Comparison of ENCODE assay signal across 1 cellular context in genomic region chr4:74056114-74056857, GRCh38.
TF ChIP-seq lines count a peak whose summit lies in the region.

No MANE protein-coding gene starts in this region.

TF ChIP-seq in K562, 482 proteins besides CTCF, POLR2A, EP300 and RAD21 (continued from another document and continues in another):
- TF ChIP-seq MGA (IDR thresholded peaks at IDR 0.05) (peak; percentile 29; the same call in 1 of the 2 replicates), SREBF2 (CRISPR knock-in tag; IDR thresholded peaks at IDR 0.05) (no peak), ZSCAN32 (CRISPR knock-in tag; IDR thresholded peaks at IDR 0.05) (no peak), XRCC5 (IDR thresholded peaks at IDR 0.05; ENCODE audit: low read depth, low read length) (no peak), GABPA (tag; conservative IDR thresholded peaks at IDR 0.05; ENCODE audit: low read depth) (peak; percentile 71; the same call in 1 of the 2 replicates), GTF2B (IDR thresholded peaks at IDR 0.05; ENCODE audit: extremely low read depth, insufficient read length) (no peak), ILF3 (IDR thresholded peaks at IDR 0.05; ENCODE audit: borderline replicate concordance) (no peak), SIRT6 (IDR thresholded peaks at IDR 0.05; ENCODE audit: low read depth, low read length) (no peak), HBP1 (CRISPR knock-in tag; IDR thresholded peaks at IDR 0.05) (no peak), KAT8 (IDR thresholded peaks at IDR 0.05; ENCODE audit: low read depth) (no peak), ZNF395 (CRISPR knock-in tag; IDR thresholded peaks at IDR 0.05) (peak; percentile 95), GMEB1 (CRISPR knock-in tag; IDR thresholded peaks at IDR 0.05) (no peak), ZNF311 (CRISPR knock-in tag; IDR thresholded peaks at IDR 0.05) (peak; percentile 5; the same call in 1 of the 2 replicates), FOXJ2 (tag; IDR thresholded peaks at IDR 0.05) (no peak; the same call in 1 of the 2 replicates), NFE2 (IDR thresholded peaks at IDR 0.05; ENCODE audit: low read depth) (peak; percentile 86), PHF21A (IDR thresholded peaks at IDR 0.05; ENCODE audit: borderline replicate concordance, low read depth) (no peak), YY1 (IDR thresholded peaks at IDR 0.05; ENCODE audit: borderline replicate concordance in 1 of 3, control insufficient read depth in 1 of 3, extremely low read depth in 1 of 3, insufficient read depth in 3 of 3, insufficient read length in 1 of 3, insufficient replicate concordance in 2 of 3, low read depth in 1 of 3, low read length in 2 of 3) (peak in 1 of 3 experiments; percentile 8), SMARCA5 (IDR thresholded peaks at IDR 0.05) (no peak), MNT (conservative IDR thresholded peaks at IDR 0.05) (peak in 1 of 2 experiments; percentile 50; a peak in 2 of 4 replicates), TCF3 (CRISPR knock-in tag; IDR thresholded peaks at IDR 0.05) (peak; percentile 34; the same call in 1 of the 2 replicates), KDM5B (IDR thresholded peaks at IDR 0.05; ENCODE audit: insufficient replicate concordance, low read depth, low read length) (no peak), UBTF (IDR thresholded peaks at IDR 0.05; ENCODE audit: borderline replicate concordance in 1 of 2, low read depth in 2 of 2, low read length in 2 of 2) (0 out of 4 replicates have a peak, but pooled peaks of 1 of the 2 experiments have one; percentile 30), ZNF398 (CRISPR knock-in tag; IDR thresholded peaks at IDR 0.05) (no peak), HEY1 (CRISPR knock-in tag; IDR thresholded peaks at IDR 0.05; ENCODE audit: borderline replicate concordance) (no peak), PTBP1 (IDR thresholded peaks at IDR 0.05; ENCODE audit: low read depth, low read length) (no peak)
- TF ChIP-seq, protein P1, sequence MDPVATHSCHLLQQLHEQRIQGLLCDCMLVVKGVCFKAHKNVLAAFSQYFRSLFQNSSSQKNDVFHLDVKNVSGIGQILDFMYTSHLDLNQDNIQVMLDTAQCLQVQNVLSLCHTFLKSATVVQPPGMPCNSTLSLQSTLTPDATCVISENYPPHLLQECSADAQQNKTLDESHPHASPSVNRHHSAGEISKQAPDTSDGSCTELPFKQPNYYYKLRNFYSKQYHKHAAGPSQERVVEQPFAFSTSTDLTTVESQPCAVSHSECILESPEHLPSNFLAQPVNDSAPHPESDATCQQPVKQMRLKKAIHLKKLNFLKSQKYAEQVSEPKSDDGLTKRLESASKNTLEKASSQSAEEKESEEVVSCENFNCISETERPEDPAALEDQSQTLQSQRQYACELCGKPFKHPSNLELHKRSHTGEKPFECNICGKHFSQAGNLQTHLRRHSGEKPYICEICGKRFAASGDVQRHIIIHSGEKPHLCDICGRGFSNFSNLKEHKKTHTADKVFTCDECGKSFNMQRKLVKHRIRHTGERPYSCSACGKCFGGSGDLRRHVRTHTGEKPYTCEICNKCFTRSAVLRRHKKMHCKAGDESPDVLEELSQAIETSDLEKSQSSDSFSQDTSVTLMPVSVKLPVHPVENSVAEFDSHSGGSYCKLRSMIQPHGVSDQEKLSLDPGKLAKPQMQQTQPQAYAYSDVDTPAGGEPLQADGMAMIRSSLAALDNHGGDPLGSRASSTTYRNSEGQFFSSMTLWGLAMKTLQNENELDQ (CRISPR knock-in tag; IDR thresholded peaks at IDR 0.05; ENCODE audit: borderline replicate concordance), result no peak
